In genomic region chr13:27123445-27123844, GRCh38 we compare ENCODE assay signal across 2 cellular contexts.
A peak's percentile ranks its signal among the peaks of the same experiment; 100 is the strongest.
TF ChIP-seq lines count a peak whose summit lies in the region.

No MANE protein-coding gene starts in this region.

TF ChIP-seq in GM12878, 131 proteins besides CTCF, POLR2A, EP300 and RAD21:
- peak; percentile 98 for TF ChIP-seq ZBTB33 (IDR thresholded peaks at IDR 0.05)

TF ChIP-seq in HepG2, 621 proteins besides CTCF, POLR2A, EP300 and RAD21:
- TF ChIP-seq ZNF430 (CRISPR knock-in tag; IDR thresholded peaks at IDR 0.05) = 0 out of 2 replicates have a peak, but pooled peaks have one; percentile 58
